In the genomic region with DNA sequence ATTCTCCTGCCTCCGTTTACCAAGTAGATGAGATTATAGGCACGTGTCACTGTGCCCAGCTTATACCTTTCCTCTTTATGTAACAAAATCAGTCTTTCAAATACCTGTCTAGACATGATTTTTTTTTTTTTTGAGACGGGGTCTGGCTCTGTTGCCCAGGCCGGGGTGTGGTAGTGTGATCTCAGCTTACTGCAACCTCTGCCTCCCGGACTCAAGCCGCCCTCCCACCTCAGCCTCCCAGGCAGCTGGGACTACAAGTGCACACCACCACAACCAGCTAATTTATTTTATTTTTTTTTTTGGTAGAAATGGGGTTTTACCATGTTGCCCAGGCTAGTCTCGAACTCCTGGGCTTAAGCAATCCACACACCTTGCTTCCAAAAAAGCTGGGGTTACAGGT, we compare ENCODE assay signal across 18 cellular contexts.
"Had no signal": no experiment of that assay in that cellular context is flagged by ENCODE, and none has a peak within 500 bp of the region (broad histone marks: within the 10 kb centered on the region; RNA-seq: fewer than 3 reads in every experiment).

No MANE protein-coding gene starts in this region.

- H3K27ac ChIP-seq: colonic mucosa, pancreas, prostate gland, right lobe of liver, suprapubic skin had no signal

- H3K4me1 ChIP-seq: colonic mucosa, prostate gland, suprapubic skin had no signal

- H3K27me3 ChIP-seq: colonic mucosa, heart left ventricle, pancreas, right lobe of liver, suprapubic skin, thyroid gland had no signal

- H3K36me3 ChIP-seq: colonic mucosa, prostate gland had no signal

- DNase-seq: cerebellar nuclear complex; colonic mucosa; dermis blood vessel endothelial cell; erythroblast; hypothalamus; mucosa of descending colon; natural killer cell; right lobe of liver; stimulated activated CD4-positive, alpha-beta T cell treated with anti-CD3 and anti-CD28 coated beads, Interleukin-2, amount 100 ng/mL, for 24 hours; stimulated activated CD4-positive, alpha-beta T cell treated with anti-CD3 and anti-CD28 coated beads, Interleukin-4, amount 100 ng/mL, for 4 hours; stimulated activated naive CD4-positive, alpha-beta T cell treated with Interleukin-2 at 50 U/mL for 16 hours had no signal

- ATAC-seq: natural killer cell had no signal

- FAIRE-seq: islet of Langerhans, pancreas, urothelium cell line had no signal

- H3K4me3 ChIP-seq: colonic mucosa, heart left ventricle, mucosa of descending colon, pancreas, prostate gland, right lobe of liver, suprapubic skin, thyroid gland had no signal

- H3K9me3 ChIP-seq: colonic mucosa, heart left ventricle, mucosa of descending colon, pancreas, prostate gland, right lobe of liver, suprapubic skin, thyroid gland had no signal
